21 cellular contexts compared by ENCODE assay signal in the genomic region with DNA sequence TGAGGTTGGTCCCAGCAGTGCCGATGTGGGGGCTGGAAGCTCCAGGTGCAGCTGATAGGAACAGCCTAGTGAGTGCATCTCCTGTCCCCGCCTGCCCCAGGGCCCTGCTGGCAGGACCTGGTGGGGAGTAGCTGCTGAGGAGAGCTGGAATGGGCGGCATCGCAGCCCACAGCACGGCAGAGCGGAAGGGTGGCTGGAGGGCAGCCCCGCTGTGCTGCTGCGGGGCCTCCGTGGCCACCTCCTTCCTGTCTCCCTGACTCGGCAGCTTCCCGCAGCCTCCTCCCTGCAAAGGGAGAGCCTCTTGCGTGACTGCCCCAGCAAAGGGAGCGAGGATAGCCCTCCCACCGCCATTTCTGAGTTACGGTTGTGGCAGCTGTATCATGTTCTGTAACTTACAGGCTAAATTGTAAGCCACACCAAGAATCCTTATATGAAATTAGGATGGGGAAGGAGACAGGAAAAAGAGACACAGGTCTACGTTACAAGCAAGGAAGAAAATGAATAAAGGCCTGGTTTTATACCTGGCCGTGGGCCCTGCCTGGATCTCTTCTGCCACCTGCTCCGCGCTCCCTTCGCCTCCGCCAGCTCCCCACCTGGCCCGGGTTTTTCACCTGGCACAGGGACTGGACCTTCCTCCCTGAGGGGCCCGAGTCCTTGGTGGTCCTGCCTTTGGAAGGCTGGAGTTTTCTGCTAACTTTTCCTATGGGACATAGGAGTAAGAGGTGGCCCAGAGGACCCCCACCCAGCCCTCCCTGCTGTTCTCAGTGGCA. TPM values are rescaled to one million over a fixed set of nuclear protein-coding genes. Genes with fewer than 3 reads are reported as not detected.
DNase-seq lines count a peak whose midpoint lies in the region; TF ChIP-seq lines count a peak whose summit lies in the region.
"Had no signal": no experiment of that assay in that cellular context is flagged by ENCODE, and none has a peak within 500 bp of the region (broad histone marks: within the 10 kb centered on the region; RNA-seq: fewer than 3 reads in every experiment).

No MANE protein-coding gene starts in this region.

- DNase-seq in H7 (peak; percentile 65), cerebellum (ENCODE audit: low spot score) (peak; percentile 49), NCI-H1092 treated with DMSO at 0.1 percent for 48 hours (lab: John Stamatoyannopoulos, UW) (no peak), HEK293T (ENCODE audit: extremely low spot score) (no peak), NCI-H1048 (lab: John Stamatoyannopoulos, UW) (no peak)
- DNase-seq: GF-D8; GOT3; KG1; NCI-H1694; NCI-H2081; NCI-H2171; NCI-H345; NCI-H524; NCI-H774; NK-92 treated with Interleukin-12 subunit alpha and Interleukin-12 subunit beta, amount 100 ng/mL, for 24 hours had no signal

- peaks cover 50 to 71% (median 60%) of the 10 kb centered on the region in 10 experiments for H3K4me1 ChIP-seq in BLaER1 treated with 17β-estradiol and CSF1 and Interleukin-3, amounts not matched to agents 10 nM and 100 nM

- H3K27ac ChIP-seq in BLaER1 treated with 17β-estradiol and CSF1 and Interleukin-3, amounts not matched to agents 10 nM and 100 nM: no peak overlapping the region
- H3K27ac ChIP-seq: HL-60 had no signal

- TF ChIP-seq CTCF in nephron (IDR thresholded peaks at IDR 0.05; ENCODE audit: unreplicated experiment in 3 of 3): no peak

- H3K9me3 ChIP-seq in BLaER1 treated with 17β-estradiol and CSF1 and Interleukin-3, amounts not matched to agents 10 nM and 100 nM (replicated peaks in 1 of 11): no peaks in the 10 kb centered on the region

- CTCF ChIA-PET in HEK293T (lab: Yijun Ruan, JAX): no interaction called here

- no peaks in the 10 kb centered on the region for H3K27me3 ChIP-seq in BLaER1 treated with 17β-estradiol and CSF1 and Interleukin-3, amounts not matched to agents 10 nM and 100 nM
- H3K27me3 ChIP-seq in H7 (ENCODE audit: control insufficient read depth, insufficient read depth, low read length): no peaks in the 10 kb centered on the region

- H3K36me3 ChIP-seq in BLaER1 treated with 17β-estradiol and CSF1 and Interleukin-3, amounts not matched to agents 10 nM and 100 nM: peaks cover 30 to 90% (median 62%) of the 10 kb centered on the region in 11 experiments
- H3K36me3 ChIP-seq in H7 (replicated peaks; ENCODE audit: control insufficient read depth, insufficient read depth, low read length): peaks cover 1% of the 10 kb centered on the region

- peak overlapping the region in 2 of 3 experiments; percentile 61 to 70 for H3K27ac Mint-ChIP-seq in nephron

- peaks cover 9% of the 10 kb centered on the region for H3K4me1 Mint-ChIP-seq in nephron

- H3K4me2 ChIP-seq in BLaER1 treated with 17β-estradiol and CSF1 and Interleukin-3, amounts not matched to agents 10 nM and 100 nM: peak overlapping the region; percentile 46 to 98 (median 96); a peak in 21 of 22 replicates

- H3K36me3 Mint-ChIP-seq in nephron (ENCODE audit: low read depth): peaks cover 7% of the 10 kb centered on the region

- no peaks in the 10 kb centered on the region for H3K9me3 Mint-ChIP-seq in nephron
- H3K9me3 Mint-ChIP-seq: CD14-positive monocyte had no signal

- POLR2A ChIA-PET in HEK293T (lab: Yijun Ruan, JAX): interaction anchor here (1.9 kb wide), 1 partner anchor 10 kb away, joined by 9 read pairs; a partner anchor contains a TSS

- peaks cover 96 to 100% (median 100%) of the 10 kb centered on the region in 11 experiments for H4K20me1 ChIP-seq in BLaER1 treated with 17β-estradiol and CSF1 and Interleukin-3, amounts not matched to agents 10 nM and 100 nM

- H3K4me3 Mint-ChIP-seq in nephron: no peak overlapping the region
- H3K4me3 Mint-ChIP-seq: CD14-positive monocyte had no signal

- H3K9ac ChIP-seq in BLaER1 treated with 17β-estradiol and CSF1 and Interleukin-3, amounts not matched to agents 10 nM and 100 nM: peak overlapping the region in 4 of 11 experiments; percentile 20 to 41 (median 31); a peak in 4 of 22 replicates

- H3K4me3 ChIP-seq in BLaER1 treated with 17β-estradiol and CSF1 and Interleukin-3, amounts not matched to agents 10 nM and 100 nM: no peak overlapping the region
- no peak overlapping the region for H3K4me3 ChIP-seq in H7 (ENCODE audit: insufficient read depth, low read depth, low read length)

- peaks cover 4% of the 10 kb centered on the region for H3K27me3 Mint-ChIP-seq in nephron (ENCODE audit: low read depth)

TF ChIP-seq in HEK293T, 16 proteins besides CTCF, POLR2A, EP300 and RAD21:
- TF ChIP-seq ZNF384 (IDR thresholded peaks at IDR 0.05) (no peak), ELF4 (IDR thresholded peaks at IDR 0.05) (no peak), HDGF (IDR thresholded peaks at IDR 0.05; ENCODE audit: borderline replicate concordance) (no peak), CTBP1 (IDR thresholded peaks at IDR 0.05; ENCODE audit: borderline replicate concordance) (no peak), FOXK2 (IDR thresholded peaks at IDR 0.05) (no peak), SUZ12 (IDR thresholded peaks at IDR 0.05) (no peak), FOXA1 (IDR thresholded peaks at IDR 0.05) (no peak), NFRKB (IDR thresholded peaks at IDR 0.05) (no peak), SP1 (IDR thresholded peaks at IDR 0.05) (no peak)

RNA-seq across cellular contexts. Expression of a gene that starts 10.0 kb away (rescaled TPM):
- total RNA-seq in H7 (2014; rRNA removed; shearing (Covaris generic)): 11.8 and 13.2 TPM in 2 replicates
- 14.2 TPM for total RNA-seq in cerebellum

RNA-seq across cellular contexts. Expression of a gene that starts 45.6 kb away (rescaled TPM):
- 6.5 and 7.6 TPM in 2 replicates for total RNA-seq in H7 (2014; rRNA removed; shearing (Covaris generic))
- 2.0 TPM for total RNA-seq in cerebellum
- total RNA-seq: Daoy, HepG2 had no signal

Comparison
In these comparisons a context has a peak if more than half of its experiments do, and no peak if none do; other contexts are left out.
1. DNase-seq: peak in H7 (single experiment) and cerebellum (single experiment); none in NCI-H1092 treated with DMSO at 0.1 percent for 48 hours (single experiment), HEK293T (single experiment) and NCI-H1048 (single experiment).